Comparison of ENCODE assay signal across 2 cellular contexts in the genomic region with DNA sequence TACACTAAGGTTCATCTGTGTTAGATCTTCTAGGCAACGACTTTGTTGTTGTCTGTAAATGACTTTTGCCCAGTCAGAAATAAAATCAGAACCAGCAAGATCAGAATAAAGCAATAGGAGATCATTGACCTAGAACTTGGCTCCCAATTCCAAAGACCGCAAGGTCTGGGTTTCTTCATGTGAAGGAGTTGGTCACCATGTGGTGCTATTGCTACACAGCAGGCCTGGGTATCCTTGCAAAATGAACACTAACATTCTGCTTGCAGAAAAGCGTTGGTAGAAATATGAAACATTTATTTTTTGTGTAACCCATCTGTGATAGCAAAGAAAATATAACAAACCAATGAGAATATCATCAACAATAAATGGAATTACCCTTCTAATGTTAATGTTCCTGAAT.
A peak's percentile ranks its signal among the peaks of the same experiment; 100 is the strongest.
TF ChIP-seq lines count a peak whose summit lies in the region.

No MANE protein-coding gene starts in this region.

TF ChIP-seq in liver, 16 proteins besides CTCF, POLR2A, EP300 and RAD21:
- peak in 1 of 2 donors; percentile 11 for TF ChIP-seq RXRA (IDR thresholded peaks at IDR 0.05)
- TF ChIP-seq YY1 (IDR thresholded peaks at IDR 0.05), result no peak
- TF ChIP-seq, protein P1, sequence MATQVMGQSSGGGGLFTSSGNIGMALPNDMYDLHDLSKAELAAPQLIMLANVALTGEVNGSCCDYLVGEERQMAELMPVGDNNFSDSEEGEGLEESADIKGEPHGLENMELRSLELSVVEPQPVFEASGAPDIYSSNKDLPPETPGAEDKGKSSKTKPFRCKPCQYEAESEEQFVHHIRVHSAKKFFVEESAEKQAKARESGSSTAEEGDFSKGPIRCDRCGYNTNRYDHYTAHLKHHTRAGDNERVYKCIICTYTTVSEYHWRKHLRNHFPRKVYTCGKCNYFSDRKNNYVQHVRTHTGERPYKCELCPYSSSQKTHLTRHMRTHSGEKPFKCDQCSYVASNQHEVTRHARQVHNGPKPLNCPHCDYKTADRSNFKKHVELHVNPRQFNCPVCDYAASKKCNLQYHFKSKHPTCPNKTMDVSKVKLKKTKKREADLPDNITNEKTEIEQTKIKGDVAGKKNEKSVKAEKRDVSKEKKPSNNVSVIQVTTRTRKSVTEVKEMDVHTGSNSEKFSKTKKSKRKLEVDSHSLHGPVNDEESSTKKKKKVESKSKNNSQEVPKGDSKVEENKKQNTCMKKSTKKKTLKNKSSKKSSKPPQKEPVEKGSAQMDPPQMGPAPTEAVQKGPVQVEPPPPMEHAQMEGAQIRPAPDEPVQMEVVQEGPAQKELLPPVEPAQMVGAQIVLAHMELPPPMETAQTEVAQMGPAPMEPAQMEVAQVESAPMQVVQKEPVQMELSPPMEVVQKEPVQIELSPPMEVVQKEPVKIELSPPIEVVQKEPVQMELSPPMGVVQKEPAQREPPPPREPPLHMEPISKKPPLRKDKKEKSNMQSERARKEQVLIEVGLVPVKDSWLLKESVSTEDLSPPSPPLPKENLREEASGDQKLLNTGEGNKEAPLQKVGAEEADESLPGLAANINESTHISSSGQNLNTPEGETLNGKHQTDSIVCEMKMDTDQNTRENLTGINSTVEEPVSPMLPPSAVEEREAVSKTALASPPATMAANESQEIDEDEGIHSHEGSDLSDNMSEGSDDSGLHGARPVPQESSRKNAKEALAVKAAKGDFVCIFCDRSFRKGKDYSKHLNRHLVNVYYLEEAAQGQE (IDR thresholded peaks at IDR 0.05), result no peak

TF ChIP-seq in H1, 55 proteins besides CTCF, POLR2A, EP300 and RAD21:
- TF ChIP-seq BACH1 (IDR thresholded peaks at IDR 0.05; ENCODE audit: low read length) (no peak), MAFK (IDR thresholded peaks at IDR 0.05; ENCODE audit: low read depth, low read length) (no peak), TAF7 (optimal IDR thresholded peaks at IDR 0.05; ENCODE audit: borderline replicate concordance, low read depth, low read length) (no peak), TCF12 (IDR thresholded peaks at IDR 0.05; ENCODE audit: low read depth, low read length) (no peak), CHD1 (IDR thresholded peaks at IDR 0.05; ENCODE audit: low read depth, low read length) (no peak), CBX5 (IDR thresholded peaks at IDR 0.05; ENCODE audit: low read depth, low read length) (no peak), SP4 (IDR thresholded peaks at IDR 0.05; ENCODE audit: low read length) (no peak), RNF2 (IDR thresholded peaks at IDR 0.05; ENCODE audit: borderline replicate concordance, low read depth, low read length, missing control alignments, poor library complexity, severe bottlenecking) (no peak), CBX8 (IDR thresholded peaks at IDR 0.05; ENCODE audit: borderline replicate concordance, low read depth, low read length) (no peak), ASH2L (IDR thresholded peaks at IDR 0.05; ENCODE audit: low read length) (no peak)
- TF ChIP-seq, protein P2, sequence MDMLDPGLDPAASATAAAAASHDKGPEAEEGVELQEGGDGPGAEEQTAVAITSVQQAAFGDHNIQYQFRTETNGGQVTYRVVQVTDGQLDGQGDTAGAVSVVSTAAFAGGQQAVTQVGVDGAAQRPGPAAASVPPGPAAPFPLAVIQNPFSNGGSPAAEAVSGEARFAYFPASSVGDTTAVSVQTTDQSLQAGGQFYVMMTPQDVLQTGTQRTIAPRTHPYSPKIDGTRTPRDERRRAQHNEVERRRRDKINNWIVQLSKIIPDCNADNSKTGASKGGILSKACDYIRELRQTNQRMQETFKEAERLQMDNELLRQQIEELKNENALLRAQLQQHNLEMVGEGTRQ (IDR thresholded peaks at IDR 0.05; ENCODE audit: low read length), result no peak
